1 cellular context compared by ENCODE assay signal in genomic region chr14:54488318-54488645, GRCh38.
TF ChIP-seq lines count a peak whose summit lies in the region.

No MANE protein-coding gene starts in this region.

TF ChIP-seq in H1, 55 proteins besides CTCF, POLR2A, EP300 and RAD21:
- TF ChIP-seq TEAD4 (IDR thresholded peaks at IDR 0.05; ENCODE audit: low read depth, low read length) (peak; percentile 62; the same call in 1 of the 2 replicates), E2F6 (IDR thresholded peaks at IDR 0.05) (0 out of 2 replicates have a peak, but pooled peaks have one; percentile 2), SP1 (IDR thresholded peaks at IDR 0.05; ENCODE audit: low read depth, low read length) (no peak), SP2 (IDR thresholded peaks at IDR 0.05; ENCODE audit: low read length) (no peak), BRCA1 (IDR thresholded peaks at IDR 0.05; ENCODE audit: low read depth, low read length) (no peak), MAX (IDR thresholded peaks at IDR 0.05) (peak; percentile 4; the same call in 1 of the 2 replicates)
